10 cellular contexts compared by ENCODE assay signal in the genomic region with DNA sequence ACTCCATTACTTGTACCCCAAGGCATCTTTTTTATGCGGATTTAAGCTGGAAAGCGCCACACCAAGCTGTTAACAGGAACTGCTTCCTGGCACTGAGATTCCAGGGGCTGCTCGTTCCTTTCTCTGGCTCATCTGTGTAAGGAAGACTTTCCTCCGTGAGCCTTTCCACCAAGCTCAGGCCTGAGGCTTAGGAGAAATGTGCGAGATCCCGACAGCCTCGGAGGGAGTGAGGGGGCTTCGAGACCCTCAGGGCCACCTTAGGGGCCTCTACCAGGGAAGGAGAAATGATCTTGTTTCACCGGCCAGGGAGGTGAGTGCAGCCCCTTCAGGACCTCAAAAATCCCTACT. TPM values are rescaled to one million over a fixed set of nuclear protein-coding genes. Genes with fewer than 3 reads are reported as not detected.
DNase-seq lines count a peak whose midpoint lies in the region; ATAC-seq and TF ChIP-seq lines count a peak whose summit lies in the region.
"Had no signal": no experiment of that assay in that cellular context is flagged by ENCODE, and none has a peak within 500 bp of the region (broad histone marks: within the 10 kb centered on the region; RNA-seq: fewer than 3 reads in every experiment).

No MANE protein-coding gene starts in this region.

- ATAC-seq in HG03045 (IDR thresholded peaks at IDR 0.05; ENCODE audit: unreplicated experiment) = no peak

- no peaks in the 10 kb centered on the region for H4K20me1 ChIP-seq in BLaER1 treated with 17β-estradiol and CSF1 and Interleukin-3, amounts not matched to agents 10 nM and 100 nM

- no peak overlapping the region for H3K23ac ChIP-seq in neuronal stem cell (ENCODE audit: low read depth, low read length, poor library complexity)

- no peak overlapping the region for H4K91ac ChIP-seq in neuronal stem cell (ENCODE audit: low read depth, low read length, poor library complexity)

- H3K4me3 ChIP-seq in BLaER1 treated with 17β-estradiol and CSF1 and Interleukin-3, amounts not matched to agents 10 nM and 100 nM = peak overlapping the region in 7 of 10 experiments; percentile 58 to 73 (median 62); a peak in 14 of 20 replicates
- peak overlapping the region; percentile 70 for H3K4me3 ChIP-seq in HUES6 (ENCODE audit: low read depth, low read length)
- peak overlapping the region in 1 of 2 donors; percentile 53 for H3K4me3 ChIP-seq in neuronal stem cell (ENCODE audit: low read length in 2 of 2)

- H3K36me3 Mint-ChIP-seq in endothelial cell (ENCODE audit: low read depth, unreplicated experiment) = peaks cover 6% of the 10 kb centered on the region

- no peak overlapping the region for H4K8ac ChIP-seq in neuronal stem cell (ENCODE audit: low read depth, low read length)

- H3K18ac ChIP-seq in neuronal stem cell (ENCODE audit: low read length) = no peak overlapping the region

- peaks cover 5% of the 10 kb centered on the region for H3K27me3 Mint-ChIP-seq in endothelial cell (ENCODE audit: unreplicated experiment)

- peaks cover 4 to 21% (median 12%) of the 10 kb centered on the region in 10 experiments; a peak in 17 of 20 replicates for H3K4me1 ChIP-seq in BLaER1 treated with 17β-estradiol and CSF1 and Interleukin-3, amounts not matched to agents 10 nM and 100 nM
- H3K4me1 ChIP-seq in HUES6 (ENCODE audit: control insufficient read depth, insufficient read depth, low read length) = peaks cover 35% of the 10 kb centered on the region
- H3K4me1 ChIP-seq in neuronal stem cell (ENCODE audit: control insufficient read depth in 2 of 2, insufficient read depth in 1 of 2, low read depth in 1 of 2, low read length in 2 of 2) = peaks cover 2 to 5% of the 10 kb centered on the region in 2 donors

- H2BK120ac ChIP-seq in neuronal stem cell (ENCODE audit: low read depth, low read length) = no peak overlapping the region

- no peak overlapping the region for H2BK12ac ChIP-seq in neuronal stem cell (ENCODE audit: low read length)

- no peak overlapping the region for H2AK5ac ChIP-seq in neuronal stem cell (ENCODE audit: low read depth, low read length)

- H3K9me3 Mint-ChIP-seq in endothelial cell (ENCODE audit: unreplicated experiment) = no peaks in the 10 kb centered on the region

- H3K4me1 Mint-ChIP-seq in endothelial cell (ENCODE audit: unreplicated experiment) = peaks cover 2% of the 10 kb centered on the region

- peaks cover 14 to 28% (median 23%) of the 10 kb centered on the region in 11 experiments for H3K27me3 ChIP-seq in BLaER1 treated with 17β-estradiol and CSF1 and Interleukin-3, amounts not matched to agents 10 nM and 100 nM
- no peaks in the 10 kb centered on the region for H3K27me3 ChIP-seq in HUES6 (ENCODE audit: control insufficient read depth, insufficient read depth, low read length)
- H3K27me3 ChIP-seq in neuronal stem cell (ENCODE audit: control insufficient read depth in 3 of 3, insufficient read depth in 3 of 3, low read depth in 1 of 3, low read length in 3 of 3) = peaks cover 0 to 7% (median 0%) of the 10 kb centered on the region in 3 experiments

- H3K79me1 ChIP-seq in neuronal stem cell (ENCODE audit: low read depth, low read length) = no peaks in the 10 kb centered on the region

- H3K9me3 ChIP-seq in BLaER1 treated with 17β-estradiol and CSF1 and Interleukin-3, amounts not matched to agents 10 nM and 100 nM (replicated peaks in 1 of 11) = peaks cover 7 to 33% (median 23%) of the 10 kb centered on the region in 11 experiments
- H3K9me3 ChIP-seq in HUES6 (ENCODE audit: control insufficient read depth, insufficient read depth, low read depth, low read length) (peaks cover 15% of the 10 kb centered on the region), neuronal stem cell (replicated peaks in 1 of 2; ENCODE audit: control insufficient read depth in 2 of 2, insufficient read depth in 1 of 2, low read depth in 1 of 2, low read length in 2 of 2) (peaks cover 7 to 22% of the 10 kb centered on the region in 2 donors)

- H3K9ac ChIP-seq in BLaER1 treated with 17β-estradiol and CSF1 and Interleukin-3, amounts not matched to agents 10 nM and 100 nM = peak overlapping the region in 10 of 11 experiments; percentile 10 to 78 (median 66); a peak in 12 of 22 replicates
- H3K9ac ChIP-seq in HUES6 (ENCODE audit: low read length) (peak overlapping the region; percentile 87), neuronal stem cell (ENCODE audit: low read depth, low read length, poor library complexity) (peak overlapping the region; percentile 37)

- WGBS in neuronal stem cell (ENCODE audit: extremely low coverage in 2 of 2, insufficient read length in 2 of 2, insufficient replicate concordance in 1 of 2), 2 donors = no CpG with 5 or more reads among the region's 9 CpGs

- no peaks in the 10 kb centered on the region for H3K36me3 ChIP-seq in BLaER1 treated with 17β-estradiol and CSF1 and Interleukin-3, amounts not matched to agents 10 nM and 100 nM
- no peaks in the 10 kb centered on the region for H3K36me3 ChIP-seq in HUES6 (ENCODE audit: control insufficient read depth, insufficient read depth, low read length)
- H3K36me3 ChIP-seq in neuronal stem cell (replicated peaks in 1 of 2; ENCODE audit: control insufficient read depth in 2 of 2, insufficient read depth in 2 of 2, low read length in 2 of 2) = no peaks in the 10 kb centered on the region

- H2BK15ac ChIP-seq in neuronal stem cell (ENCODE audit: low read length) = no peak overlapping the region

- H3K4me3 Mint-ChIP-seq in endothelial cell (ENCODE audit: unreplicated experiment) = peak overlapping the region; percentile 67

- H2BK5ac ChIP-seq in neuronal stem cell (ENCODE audit: low read length) = no peak overlapping the region

- H3K4ac ChIP-seq in neuronal stem cell (ENCODE audit: low read length) = no peak overlapping the region

- H3K14ac ChIP-seq in neuronal stem cell (ENCODE audit: low read length) = no peak overlapping the region

- peak overlapping the region; percentile 98 for H2AFZ ChIP-seq in neuronal stem cell (ENCODE audit: low read length)

- H3K27ac Mint-ChIP-seq in endothelial cell (ENCODE audit: unreplicated experiment) = no peak overlapping the region

- H3K27ac ChIP-seq in BLaER1 treated with 17β-estradiol and CSF1 and Interleukin-3, amounts not matched to agents 10 nM and 100 nM = no peak overlapping the region
- H3K27ac ChIP-seq in HUES6 (ENCODE audit: low read depth, low read length) (no peak overlapping the region), neuronal stem cell (replicated peaks; ENCODE audit: low read length) (no peak overlapping the region)

- peak overlapping the region; percentile 81 to 99 (median 94) for H3K4me2 ChIP-seq in BLaER1 treated with 17β-estradiol and CSF1 and Interleukin-3, amounts not matched to agents 10 nM and 100 nM
- H3K4me2 ChIP-seq in neuronal stem cell (ENCODE audit: insufficient read depth, low read length, poor library complexity, severe bottlenecking) = no peak overlapping the region

- DNase-seq in endothelial cell (ENCODE audit: low spot score) (no peak), neuronal stem cell (ENCODE audit: low spot score) (no peak), mesenteric fat pad (ENCODE audit: low spot score) (no peak), NCI-H1105 treated with DMSO at 0.1 percent for 48 hours (lab: John Stamatoyannopoulos, UW) (no peak), ecto neural progenitor cell (ENCODE audit: low spot score) (no peak)
- DNase-seq: NK-92 treated with Interleukin-12 subunit alpha and Interleukin-12 subunit beta, amount 100 ng/mL, for 24 hours had no signal

- no peak for TF ChIP-seq CTCF in endothelial cell (IDR thresholded peaks at IDR 0.05; ENCODE audit: unreplicated experiment)

RNA-seq across cellular contexts. Expression of gene B3GNT7, which starts 17.1 kb away (rescaled TPM):
- total RNA-seq in endothelial cell (ENCODE audit: unreplicated experiment) (5.3 TPM), mesenteric fat pad (3.9 TPM)
- polyA plus RNA-seq in neuronal stem cell (2013, experiment 1 of 2) = 1.0 TPM
- polyA plus RNA-seq in neuronal stem cell (2013, experiment 2 of 2) = 0.84 TPM
- total RNA-seq: myocyte had no signal

RNA-seq across cellular contexts. Expression of gene NCL, which starts 51.7 kb away (rescaled TPM):
- total RNA-seq in endothelial cell (ENCODE audit: unreplicated experiment) (346 TPM), mesenteric fat pad (512 TPM)
- 370 TPM for polyA plus RNA-seq in neuronal stem cell (2013, experiment 1 of 2)
- 367 TPM for polyA plus RNA-seq in neuronal stem cell (2013, experiment 2 of 2)

Comparison
In these comparisons a context has a peak if more than half of its experiments do, and no peak if none do; other contexts are left out.
1. H3K9ac ChIP-seq: peak in every context shown above with its lines; median percentile 87 in HUES6; 66 in BLaER1 treated with 17β-estradiol and CSF1 and Interleukin-3, amounts not matched to agents 10 nM and 100 nM; 37 in neuronal stem cell.